ENCODE assay signal across 15 cellular contexts in the genomic region with DNA sequence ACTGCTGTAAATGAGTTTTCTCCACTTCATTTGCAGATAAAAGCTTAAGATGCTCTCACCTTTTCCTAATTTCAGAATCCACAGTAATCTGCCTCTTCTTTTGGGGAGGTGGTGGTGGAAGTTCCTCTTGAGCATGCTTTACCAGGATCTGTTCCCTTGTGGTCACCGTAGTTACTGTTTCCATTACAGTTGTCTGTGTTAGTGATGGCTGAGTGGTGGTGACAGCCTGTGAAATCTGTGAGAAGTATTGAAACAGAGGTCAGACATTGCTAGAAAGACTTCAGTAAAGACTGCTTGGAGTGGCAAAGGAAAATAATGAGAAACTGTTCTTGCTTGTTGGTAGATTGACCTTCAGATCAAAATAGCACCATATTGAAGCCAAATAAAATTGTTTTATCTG.
DNase-seq lines count a peak whose midpoint lies in the region; ATAC-seq and TF ChIP-seq lines count a peak whose summit lies in the region.
"Had no signal": no experiment of that assay in that cellular context is flagged by ENCODE, and none has a peak within 500 bp of the region (broad histone marks: within the 10 kb centered on the region; RNA-seq: fewer than 3 reads in every experiment).

No MANE protein-coding gene starts in this region.

- intact Hi-C loops in Right ventricle myocardium superior (cut with DNase I) (no loop called here), cardiac septum (cut with DNase I) (no loop called here), heart left ventricle (cut with DNase I) (no loop called here)

- DNase-seq in Right ventricle myocardium superior: no peak
- DNase-seq in cardiac septum (ENCODE audit: low spot score): no peak
- DNase-seq in heart left ventricle: peak in 1 of 5 donors; percentile 35
- DNase-seq in iPS-NIHi7 (ENCODE audit: extremely low spot score): peak; percentile 16
- DNase-seq in retina: peak; percentile 31
- DNase-seq in stimulated activated CD4-positive, alpha-beta T cell treated with anti-CD3 and anti-CD28 coated beads, Interleukin-4, amount 100 ng/mL, for 1 hour: no peak
- no peak for DNase-seq in HPDE6-E6E7 (ENCODE audit: extremely low spot score)
- DNase-seq: 8988T; CD4-positive, CD25-positive, alpha-beta regulatory T cell; DMS53; GF-D8; GM23248; H7 had no signal

- 11 to 55% (median 35%) methylated on average over 1 of the region's 1 CpG for WGBS in heart left ventricle, 4 donors

- H3K27ac ChIP-seq in heart left ventricle: no peak overlapping the region
- H3K27ac ChIP-seq: BLaER1 treated with 17β-estradiol and CSF1 and Interleukin-3, amounts not matched to agents 10 nM and 100 nM; GM23248 had no signal

- ATAC-seq in Right ventricle myocardium superior (ENCODE audit: poor library complexity) (peak; percentile 80), heart left ventricle (peak; percentile 83 to 92 (median 89)), HG03378 (IDR thresholded peaks at IDR 0.05; ENCODE audit: unreplicated experiment) (no peak)

- TF ChIP-seq POLR2A in heart left ventricle (IDR thresholded peaks at IDR 0.05): no peak

- no peaks in the 10 kb centered on the region for H3K36me3 ChIP-seq in heart left ventricle
- H3K36me3 ChIP-seq: BLaER1 treated with 17β-estradiol and CSF1 and Interleukin-3, amounts not matched to agents 10 nM and 100 nM had no signal

- H3K4me1 ChIP-seq in heart left ventricle: peaks cover 0 to 10% (median 0%) of the 10 kb centered on the region in 12 donors
- H3K4me1 ChIP-seq: BLaER1 treated with 17β-estradiol and CSF1 and Interleukin-3, amounts not matched to agents 10 nM and 100 nM had no signal

- TF ChIP-seq CTCF in heart left ventricle (IDR thresholded peaks at IDR 0.05): no peak

- H3K27me3 ChIP-seq in heart left ventricle: no peaks in the 10 kb centered on the region

- no peak overlapping the region for H3K4me3 ChIP-seq in heart left ventricle
- H3K4me3 ChIP-seq: BLaER1 treated with 17β-estradiol and CSF1 and Interleukin-3, amounts not matched to agents 10 nM and 100 nM; GM23248 had no signal

- H3K9me3 ChIP-seq in heart left ventricle: no peaks in the 10 kb centered on the region
- H3K9me3 ChIP-seq: BLaER1 treated with 17β-estradiol and CSF1 and Interleukin-3, amounts not matched to agents 10 nM and 100 nM had no signal

Comparison
In these comparisons a context has a peak if more than half of its experiments do, and no peak if none do; other contexts are left out.
1. DNase-seq: peak in iPS-NIHi7 (single experiment) and retina (single experiment); none in Right ventricle myocardium superior (single experiment), cardiac septum (single experiment), stimulated activated CD4-positive, alpha-beta T cell treated with anti-CD3 and anti-CD28 coated beads, Interleukin-4, amount 100 ng/mL, for 1 hour (single experiment) and HPDE6-E6E7 (single experiment).